ENCODE assay signal across 1 cellular context in the genomic region with DNA sequence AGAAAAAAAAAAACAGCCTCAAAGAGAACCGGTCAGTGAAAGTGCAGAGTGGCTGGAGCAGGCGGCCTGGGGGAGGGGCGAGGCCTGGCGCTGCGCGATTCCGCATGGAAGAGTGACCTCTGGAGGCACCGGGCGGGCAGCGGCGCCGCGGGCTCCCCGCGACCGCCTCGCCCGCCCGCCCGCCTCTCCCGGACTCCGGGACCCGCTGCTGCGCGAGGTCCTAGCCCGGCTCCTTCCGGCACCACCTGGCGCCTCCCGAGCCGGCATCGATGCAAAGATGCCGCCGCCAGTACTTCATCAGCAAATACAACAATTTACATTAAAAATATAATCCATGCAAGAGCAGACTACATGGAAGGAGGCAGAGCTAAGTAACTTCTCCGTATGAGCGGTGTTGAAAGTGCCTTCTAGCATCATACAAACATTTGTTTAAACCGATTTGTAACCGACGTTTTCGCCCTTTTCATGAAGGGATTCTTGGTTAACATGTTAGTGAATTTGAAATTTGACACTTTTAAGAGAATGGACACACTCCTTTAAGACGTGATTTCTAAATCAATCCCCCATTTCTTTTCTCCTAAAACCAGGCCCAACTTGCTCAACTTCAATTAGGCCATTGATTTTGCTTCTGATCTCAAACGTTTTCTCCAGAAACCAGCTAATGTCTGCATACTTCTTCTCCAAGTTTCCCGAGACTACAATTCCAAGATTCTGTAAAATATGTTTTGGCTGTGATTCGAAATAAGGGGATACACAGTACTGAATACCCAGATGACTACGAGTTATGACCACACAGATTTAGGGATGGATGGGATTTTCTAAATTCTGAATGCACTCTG.
TF ChIP-seq lines count a peak whose summit lies in the region.

No MANE protein-coding gene starts in this region.

TF ChIP-seq in SK-N-SH treated with all-trans-retinoic acid at 6 μM for 48 hours, 23 proteins besides CTCF, POLR2A, EP300 and RAD21 (continued from another document):
- TF ChIP-seq, protein P1, sequence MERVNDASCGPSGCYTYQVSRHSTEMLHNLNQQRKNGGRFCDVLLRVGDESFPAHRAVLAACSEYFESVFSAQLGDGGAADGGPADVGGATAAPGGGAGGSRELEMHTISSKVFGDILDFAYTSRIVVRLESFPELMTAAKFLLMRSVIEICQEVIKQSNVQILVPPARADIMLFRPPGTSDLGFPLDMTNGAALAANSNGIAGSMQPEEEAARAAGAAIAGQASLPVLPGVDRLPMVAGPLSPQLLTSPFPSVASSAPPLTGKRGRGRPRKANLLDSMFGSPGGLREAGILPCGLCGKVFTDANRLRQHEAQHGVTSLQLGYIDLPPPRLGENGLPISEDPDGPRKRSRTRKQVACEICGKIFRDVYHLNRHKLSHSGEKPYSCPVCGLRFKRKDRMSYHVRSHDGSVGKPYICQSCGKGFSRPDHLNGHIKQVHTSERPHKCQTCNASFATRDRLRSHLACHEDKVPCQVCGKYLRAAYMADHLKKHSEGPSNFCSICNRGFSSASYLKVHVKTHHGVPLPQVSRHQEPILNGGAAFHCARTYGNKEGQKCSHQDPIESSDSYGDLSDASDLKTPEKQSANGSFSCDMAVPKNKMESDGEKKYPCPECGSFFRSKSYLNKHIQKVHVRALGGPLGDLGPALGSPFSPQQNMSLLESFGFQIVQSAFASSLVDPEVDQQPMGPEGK (CRISPR knock-in tag; IDR thresholded peaks at IDR 0.05; ENCODE audit: borderline replicate concordance) = no peak
